ENCODE assay signal across 1 cellular context in the genomic region with DNA sequence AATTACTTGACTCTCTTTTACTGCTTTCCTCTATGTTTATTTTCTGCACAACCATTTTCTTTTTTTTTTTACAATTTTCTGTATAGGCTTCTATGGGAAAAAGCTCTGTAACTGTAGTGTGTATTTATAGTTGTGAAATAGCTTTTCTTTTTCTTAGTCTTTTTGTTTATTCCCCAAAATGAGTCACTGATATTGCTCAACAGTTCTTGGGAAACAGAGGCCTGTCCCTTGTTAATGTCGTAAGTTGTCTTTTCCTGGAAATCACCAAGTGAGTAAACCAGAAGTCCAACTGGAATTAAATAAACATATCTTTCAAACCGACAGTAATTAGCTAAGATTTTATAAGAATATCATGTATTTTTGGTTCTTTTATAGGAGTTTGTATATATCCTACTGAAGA.
A peak's percentile ranks its signal among the peaks of the same experiment; 100 is the strongest.
TF ChIP-seq lines count a peak whose summit lies in the region.

No MANE protein-coding gene starts in this region.

TF ChIP-seq in HepG2, 621 proteins besides CTCF, POLR2A, EP300 and RAD21 (continued from another document):
- no peak for TF ChIP-seq HNF1A (IDR thresholded peaks at IDR 0.05; ENCODE audit: low read depth)
- no peak for TF ChIP-seq HNF1A (CRISPR knock-in tag; IDR thresholded peaks at IDR 0.05; ENCODE audit: borderline replicate concordance)
- 0 out of 2 replicates have a peak, but pooled peaks have one; percentile 31 for TF ChIP-seq MIER3 (CRISPR knock-in tag; IDR thresholded peaks at IDR 0.05; ENCODE audit: borderline replicate concordance)
- peak in 1 of 2 experiments; percentile 63; a peak in 1 of 4 replicates for TF ChIP-seq KLF16 (CRISPR knock-in tag; IDR thresholded peaks at IDR 0.05)
- TF ChIP-seq FOXP1 (IDR thresholded peaks at IDR 0.05), result peak; percentile 70
- TF ChIP-seq FOXP1 (CRISPR knock-in tag; IDR thresholded peaks at IDR 0.05), result peak; percentile 96
- TF ChIP-seq RARA (CRISPR knock-in tag; IDR thresholded peaks at IDR 0.05), result peak; percentile 70
- 0 out of 2 replicates have a peak, but pooled peaks have one; percentile 35 for TF ChIP-seq HMGXB3 (CRISPR knock-in tag; IDR thresholded peaks at IDR 0.05; ENCODE audit: borderline replicate concordance)
- peak; percentile 70; the same call in 1 of the 2 replicates for TF ChIP-seq JUNB (CRISPR knock-in tag; IDR thresholded peaks at IDR 0.05; ENCODE audit: borderline replicate concordance)
- TF ChIP-seq TGIF2 (CRISPR knock-in tag; IDR thresholded peaks at IDR 0.05), result no peak
- no peak for TF ChIP-seq MAX (IDR thresholded peaks at IDR 0.05)
- no peak for TF ChIP-seq SRSF9 (IDR thresholded peaks at IDR 0.05; ENCODE audit: borderline replicate concordance, insufficient read depth, low read depth, low read length, poor library complexity, severe bottlenecking)
- TF ChIP-seq SMAD3 (CRISPR knock-in tag; IDR thresholded peaks at IDR 0.05), result 0 out of 2 replicates have a peak, but pooled peaks have one; percentile 67
- no peak for TF ChIP-seq GLI4 (CRISPR knock-in tag; IDR thresholded peaks at IDR 0.05; ENCODE audit: borderline replicate concordance)
- TF ChIP-seq TFAP4 (IDR thresholded peaks at IDR 0.05; ENCODE audit: borderline replicate concordance, low read depth), result no peak
- TF ChIP-seq, protein P1, sequence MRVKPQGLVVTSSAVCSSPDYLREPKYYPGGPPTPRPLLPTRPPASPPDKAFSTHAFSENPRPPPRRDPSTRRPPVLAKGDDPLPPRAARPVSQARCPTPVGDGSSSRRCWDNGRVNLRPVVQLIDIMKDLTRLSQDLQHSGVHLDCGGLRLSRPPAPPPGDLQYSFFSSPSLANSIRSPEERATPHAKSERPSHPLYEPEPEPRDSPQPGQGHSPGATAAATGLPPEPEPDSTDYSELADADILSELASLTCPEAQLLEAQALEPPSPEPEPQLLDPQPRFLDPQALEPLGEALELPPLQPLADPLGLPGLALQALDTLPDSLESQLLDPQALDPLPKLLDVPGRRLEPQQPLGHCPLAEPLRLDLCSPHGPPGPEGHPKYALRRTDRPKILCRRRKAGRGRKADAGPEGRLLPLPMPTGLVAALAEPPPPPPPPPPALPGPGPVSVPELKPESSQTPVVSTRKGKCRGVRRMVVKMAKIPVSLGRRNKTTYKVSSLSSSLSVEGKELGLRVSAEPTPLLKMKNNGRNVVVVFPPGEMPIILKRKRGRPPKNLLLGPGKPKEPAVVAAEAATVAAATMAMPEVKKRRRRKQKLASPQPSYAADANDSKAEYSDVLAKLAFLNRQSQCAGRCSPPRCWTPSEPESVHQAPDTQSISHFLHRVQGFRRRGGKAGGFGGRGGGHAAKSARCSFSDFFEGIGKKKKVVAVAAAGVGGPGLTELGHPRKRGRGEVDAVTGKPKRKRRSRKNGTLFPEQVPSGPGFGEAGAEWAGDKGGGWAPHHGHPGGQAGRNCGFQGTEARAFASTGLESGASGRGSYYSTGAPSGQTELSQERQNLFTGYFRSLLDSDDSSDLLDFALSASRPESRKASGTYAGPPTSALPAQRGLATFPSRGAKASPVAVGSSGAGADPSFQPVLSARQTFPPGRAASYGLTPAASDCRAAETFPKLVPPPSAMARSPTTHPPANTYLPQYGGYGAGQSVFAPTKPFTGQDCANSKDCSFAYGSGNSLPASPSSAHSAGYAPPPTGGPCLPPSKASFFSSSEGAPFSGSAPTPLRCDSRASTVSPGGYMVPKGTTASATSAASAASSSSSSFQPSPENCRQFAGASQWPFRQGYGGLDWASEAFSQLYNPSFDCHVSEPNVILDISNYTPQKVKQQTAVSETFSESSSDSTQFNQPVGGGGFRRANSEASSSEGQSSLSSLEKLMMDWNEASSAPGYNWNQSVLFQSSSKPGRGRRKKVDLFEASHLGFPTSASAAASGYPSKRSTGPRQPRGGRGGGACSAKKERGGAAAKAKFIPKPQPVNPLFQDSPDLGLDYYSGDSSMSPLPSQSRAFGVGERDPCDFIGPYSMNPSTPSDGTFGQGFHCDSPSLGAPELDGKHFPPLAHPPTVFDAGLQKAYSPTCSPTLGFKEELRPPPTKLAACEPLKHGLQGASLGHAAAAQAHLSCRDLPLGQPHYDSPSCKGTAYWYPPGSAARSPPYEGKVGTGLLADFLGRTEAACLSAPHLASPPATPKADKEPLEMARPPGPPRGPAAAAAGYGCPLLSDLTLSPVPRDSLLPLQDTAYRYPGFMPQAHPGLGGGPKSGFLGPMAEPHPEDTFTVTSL (CRISPR knock-in tag; IDR thresholded peaks at IDR 0.05; ENCODE audit: borderline replicate concordance), result peak; percentile 88; the same call in 1 of the 2 replicates
- TF ChIP-seq SAP130 (CRISPR knock-in tag; IDR thresholded peaks at IDR 0.05; ENCODE audit: low read depth), result peak; percentile 37; the same call in 1 of the 2 replicates
